ENCODE assay signal across 11 cellular contexts in the genomic region with DNA sequence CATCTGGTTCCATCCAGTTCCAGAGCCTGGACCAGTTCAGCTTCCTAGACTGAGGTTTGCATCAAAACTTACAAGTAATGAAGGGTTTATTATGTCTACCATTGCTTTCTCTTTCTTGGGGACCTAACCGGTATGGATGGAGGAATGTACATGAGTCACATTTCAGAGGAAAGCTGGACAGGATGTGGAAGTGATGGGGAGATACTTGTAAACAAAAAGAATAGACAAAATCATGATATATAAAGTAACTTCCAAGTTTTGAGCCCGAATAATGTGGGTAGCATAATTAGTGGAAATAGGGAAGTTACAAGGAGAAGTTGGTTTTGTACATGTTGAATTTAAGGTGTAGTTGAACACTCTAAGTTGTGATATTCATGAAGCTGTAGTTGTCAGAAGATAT. TPM values are rescaled to one million over a fixed set of nuclear protein-coding genes. Genes with fewer than 3 reads are reported as not detected.
DNase-seq lines count a peak whose midpoint lies in the region; ATAC-seq and TF ChIP-seq lines count a peak whose summit lies in the region.
"Had no signal": no experiment of that assay in that cellular context is flagged by ENCODE, and none has a peak within 500 bp of the region (broad histone marks: within the 10 kb centered on the region; RNA-seq: fewer than 3 reads in every experiment).

No MANE protein-coding gene starts in this region.

- TF ChIP-seq CTCF in choroid plexus epithelial cell (conservative IDR thresholded peaks at IDR 0.05; ENCODE audit: low read depth, low read length) = no peak
- TF ChIP-seq CTCF in nephron progenitor cell (IDR thresholded peaks at IDR 0.05) = no peak
- TF ChIP-seq CTCF in osteocyte (IDR thresholded peaks at IDR 0.05) = no peak

- peaks cover 1 to 94% (median 14%) of the 10 kb centered on the region in 10 experiments; a peak in 16 of 20 replicates for H3K4me1 ChIP-seq in BLaER1 treated with 17β-estradiol and CSF1 and Interleukin-3, amounts not matched to agents 10 nM and 100 nM

- no peaks in the 10 kb centered on the region for H3K36me3 ChIP-seq in BLaER1 treated with 17β-estradiol and CSF1 and Interleukin-3, amounts not matched to agents 10 nM and 100 nM
- H3K36me3 ChIP-seq: WERI-Rb-1 had no signal

- peak overlapping the region in 3 of 11 experiments; percentile 5 to 27 (median 17); a peak in 3 of 22 replicates for H3K27ac ChIP-seq in BLaER1 treated with 17β-estradiol and CSF1 and Interleukin-3, amounts not matched to agents 10 nM and 100 nM
- H3K27ac ChIP-seq: parathyroid adenoma, WERI-Rb-1 had no signal

- no peaks in the 10 kb centered on the region for H3K27me3 ChIP-seq in BLaER1 treated with 17β-estradiol and CSF1 and Interleukin-3, amounts not matched to agents 10 nM and 100 nM

- H3K27ac Mint-ChIP-seq in nephron progenitor cell = peak overlapping the region; percentile 90
- H3K27ac Mint-ChIP-seq in osteocyte (ENCODE audit: unreplicated experiment) = no peak overlapping the region
- H3K27ac Mint-ChIP-seq: activated T-helper 17 cell treated with anti-CD3 and anti-CD28 coated beads, Interleukin-2, amount 50 U/mL, for 72 hours had no signal

- H3K27me3 Mint-ChIP-seq in nephron progenitor cell (ENCODE audit: low read depth, poor library complexity) (peaks cover 3% of the 10 kb centered on the region), osteocyte (ENCODE audit: unreplicated experiment) (no peaks in the 10 kb centered on the region)
- H3K27me3 Mint-ChIP-seq: activated T-helper 17 cell treated with anti-CD3 and anti-CD28 coated beads, Interleukin-2, amount 50 U/mL, for 72 hours had no signal

- peaks cover 63% of the 10 kb centered on the region for H3K4me1 Mint-ChIP-seq in nephron progenitor cell
- peaks cover 48% of the 10 kb centered on the region for H3K4me1 Mint-ChIP-seq in osteocyte (ENCODE audit: unreplicated experiment)

- H3K4me3 ChIP-seq in BLaER1 treated with 17β-estradiol and CSF1 and Interleukin-3, amounts not matched to agents 10 nM and 100 nM = peak overlapping the region in 1 of 10 experiments; percentile 5; a peak in 1 of 20 replicates
- H3K4me3 ChIP-seq in choroid plexus epithelial cell (ENCODE audit: low read depth, low read length) = no peak overlapping the region

- H3K36me3 Mint-ChIP-seq in nephron progenitor cell (ENCODE audit: low read depth) (no peaks in the 10 kb centered on the region), osteocyte (ENCODE audit: unreplicated experiment) (no peaks in the 10 kb centered on the region)

- H3K9me3 ChIP-seq in BLaER1 treated with 17β-estradiol and CSF1 and Interleukin-3, amounts not matched to agents 10 nM and 100 nM (replicated peaks in 1 of 11) = no peaks in the 10 kb centered on the region

- DNase-seq in Kasumi-1 (lab: John Stamatoyannopoulos, UW) (peak; percentile 31 to 61), choroid plexus epithelial cell (ENCODE audit: low read depth) (peak; percentile 66), nephron progenitor cell (no peak), ecto neural progenitor cell (ENCODE audit: low spot score) (no peak), osteocyte (ENCODE audit: extremely low spot score, unreplicated experiment) (no peak), NCI-H510A treated with DMSO at 0.1 percent for 48 hours (lab: John Stamatoyannopoulos, UW) (no peak)
- DNase-seq: WERI-Rb-1 had no signal

- ATAC-seq in GM18867 (IDR thresholded peaks at IDR 0.05; ENCODE audit: unreplicated experiment) = no peak

- no peak overlapping the region for H3K9ac ChIP-seq in BLaER1 treated with 17β-estradiol and CSF1 and Interleukin-3, amounts not matched to agents 10 nM and 100 nM
- H3K9ac ChIP-seq: parathyroid adenoma had no signal

- no peak overlapping the region for H3K4me3 Mint-ChIP-seq in nephron progenitor cell
- no peak overlapping the region for H3K4me3 Mint-ChIP-seq in osteocyte (ENCODE audit: unreplicated experiment)
- H3K4me3 Mint-ChIP-seq: activated T-helper 17 cell treated with anti-CD3 and anti-CD28 coated beads, Interleukin-2, amount 50 U/mL, for 72 hours had no signal

- peak overlapping the region in 7 of 11 experiments; percentile 5 to 92 (median 44); a peak in 11 of 22 replicates for H3K4me2 ChIP-seq in BLaER1 treated with 17β-estradiol and CSF1 and Interleukin-3, amounts not matched to agents 10 nM and 100 nM

- peaks cover 4% of the 10 kb centered on the region for H3K9me3 Mint-ChIP-seq in nephron progenitor cell
- H3K9me3 Mint-ChIP-seq in osteocyte (ENCODE audit: unreplicated experiment) = no peaks in the 10 kb centered on the region
- H3K9me3 Mint-ChIP-seq: activated T-helper 17 cell treated with anti-CD3 and anti-CD28 coated beads, Interleukin-2, amount 50 U/mL, for 72 hours had no signal

- peaks cover 0 to 100% (median 0%) of the 10 kb centered on the region in 11 experiments; a peak in 6 of 22 replicates for H4K20me1 ChIP-seq in BLaER1 treated with 17β-estradiol and CSF1 and Interleukin-3, amounts not matched to agents 10 nM and 100 nM

RNA-seq across cellular contexts. Expression of gene FNIP2, which starts 14.9 kb away (rescaled TPM):
- 14.4 and 17.3 TPM in 2 replicates for total RNA-seq in osteocyte

Comparison
In these comparisons a context has a peak if more than half of its experiments do, and no peak if none do; other contexts are left out.
1. DNase-seq: peak in Kasumi-1 (2 of 2) and choroid plexus epithelial cell (single experiment); none in nephron progenitor cell (single experiment), ecto neural progenitor cell (single experiment), osteocyte (single experiment) and NCI-H510A treated with DMSO at 0.1 percent for 48 hours (single experiment).